ENCODE assay signal across 16 cellular contexts in the genomic region with DNA sequence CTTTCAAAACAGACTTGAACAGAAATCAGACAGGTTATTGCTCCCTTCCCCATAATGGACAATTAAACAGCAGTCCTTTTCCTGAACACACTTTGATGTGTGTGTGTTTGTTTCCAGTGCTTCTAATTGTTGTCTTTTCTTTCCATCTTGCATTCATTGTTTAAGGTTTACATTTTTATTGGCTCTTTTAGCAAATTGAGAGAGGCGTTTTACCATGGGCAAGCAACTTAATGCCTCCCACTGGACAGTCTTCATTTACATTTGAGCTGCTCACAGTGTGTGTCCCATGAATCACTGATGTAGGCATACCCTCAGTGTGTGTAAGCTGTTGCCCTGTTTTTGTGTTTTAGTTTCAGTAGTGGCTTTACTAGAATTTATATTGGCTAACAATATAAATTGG. TPM values are rescaled to one million over a fixed set of nuclear protein-coding genes. Genes with fewer than 3 reads are reported as not detected.
DNase-seq lines count a peak whose midpoint lies in the region; TF ChIP-seq lines count a peak whose summit lies in the region.
"Had no signal": no experiment of that assay in that cellular context is flagged by ENCODE, and none has a peak within 500 bp of the region (broad histone marks: within the 10 kb centered on the region; RNA-seq: fewer than 3 reads in every experiment).

No MANE protein-coding gene starts in this region.

- H3K36me3 Mint-ChIP-seq in Calu3 (ENCODE audit: insufficient read depth, unreplicated experiment): peaks cover 29% of the 10 kb centered on the region

- H4K20me1 ChIP-seq in BLaER1 treated with 17β-estradiol and CSF1 and Interleukin-3, amounts not matched to agents 10 nM and 100 nM: no peaks in the 10 kb centered on the region

- H3K27me3 Mint-ChIP-seq in Calu3 (ENCODE audit: unreplicated experiment): no peaks in the 10 kb centered on the region

- no peak overlapping the region for H3K4me3 Mint-ChIP-seq in Calu3 (ENCODE audit: low read depth, unreplicated experiment)

- peak overlapping the region in 1 of 10 experiments; percentile 22; a peak in 2 of 20 replicates for H3K4me3 ChIP-seq in BLaER1 treated with 17β-estradiol and CSF1 and Interleukin-3, amounts not matched to agents 10 nM and 100 nM
- peak overlapping the region; percentile 4 for H3K4me3 ChIP-seq in HUES48 (ENCODE audit: low read depth, low read length)
- H3K4me3 ChIP-seq: A549, SJSA1 had no signal

- no peak for TF ChIP-seq CTCF in Calu3 (IDR thresholded peaks at IDR 0.05; ENCODE audit: unreplicated experiment)

- intact Hi-C loops in Calu3 (cut with micrococcal nuclease; ENCODE audit: unreplicated experiment): no loop called here

- no peaks in the 10 kb centered on the region for H3K9me3 ChIP-seq in BLaER1 treated with 17β-estradiol and CSF1 and Interleukin-3, amounts not matched to agents 10 nM and 100 nM (replicated peaks in 1 of 11)
- no peaks in the 10 kb centered on the region for H3K9me3 ChIP-seq in HUES48 (ENCODE audit: control insufficient read depth, insufficient read depth, low read length)
- H3K9me3 ChIP-seq: A549, SJSA1 had no signal

- H3K4me1 Mint-ChIP-seq in Calu3 (ENCODE audit: low read depth, unreplicated experiment): no peaks in the 10 kb centered on the region

- no peaks in the 10 kb centered on the region for H3K9me3 Mint-ChIP-seq in Calu3 (ENCODE audit: low read depth, unreplicated experiment)

- no peak overlapping the region for H3K27ac Mint-ChIP-seq in Calu3 (ENCODE audit: unreplicated experiment)

- CTCF ChIA-PET in Calu3 (lab: Charles Lee): no interaction called here

- peaks cover 47 to 95% (median 88%) of the 10 kb centered on the region in 11 experiments; a peak in 21 of 22 replicates for H3K36me3 ChIP-seq in BLaER1 treated with 17β-estradiol and CSF1 and Interleukin-3, amounts not matched to agents 10 nM and 100 nM
- peaks cover 65% of the 10 kb centered on the region for H3K36me3 ChIP-seq in HUES48 (ENCODE audit: control insufficient read depth, insufficient read depth, low read length)

- peaks cover 10 to 91% (median 43%) of the 10 kb centered on the region in 10 experiments; a peak in 19 of 20 replicates for H3K4me1 ChIP-seq in BLaER1 treated with 17β-estradiol and CSF1 and Interleukin-3, amounts not matched to agents 10 nM and 100 nM
- peaks cover 40% of the 10 kb centered on the region for H3K4me1 ChIP-seq in HUES48 (ENCODE audit: control insufficient read depth, insufficient read depth, low read length)
- H3K4me1 ChIP-seq: A549, SJSA1 had no signal

- peak overlapping the region; percentile 75 to 94 (median 91) for H3K27ac ChIP-seq in BLaER1 treated with 17β-estradiol and CSF1 and Interleukin-3, amounts not matched to agents 10 nM and 100 nM
- peak overlapping the region; percentile 88 for H3K27ac ChIP-seq in HUES48 (ENCODE audit: low read depth, low read length)
- H3K27ac ChIP-seq: A549, C4-2B, SJSA1 had no signal

- H3K27me3 ChIP-seq in BLaER1 treated with 17β-estradiol and CSF1 and Interleukin-3, amounts not matched to agents 10 nM and 100 nM: no peaks in the 10 kb centered on the region
- no peaks in the 10 kb centered on the region for H3K27me3 ChIP-seq in HUES48 (ENCODE audit: control insufficient read depth, insufficient read depth, low read length)
- H3K27me3 ChIP-seq: SJSA1 had no signal

- peak overlapping the region in 10 of 11 experiments; percentile 19 to 84 (median 76); a peak in 19 of 22 replicates for H3K4me2 ChIP-seq in BLaER1 treated with 17β-estradiol and CSF1 and Interleukin-3, amounts not matched to agents 10 nM and 100 nM
- H3K4me2 ChIP-seq: A549 had no signal

- no TSS peak for BruUV-seq in Calu3 (replicated peaks; lab: Mats Ljungman, UMichigan)

- H3K9ac ChIP-seq in BLaER1 treated with 17β-estradiol and CSF1 and Interleukin-3, amounts not matched to agents 10 nM and 100 nM: peak overlapping the region; percentile 13 to 76 (median 71); a peak in 21 of 22 replicates
- peak overlapping the region; percentile 5; the same call in 1 of the 2 replicates for H3K9ac ChIP-seq in HUES48 (ENCODE audit: low read depth, low read length)

- DNase-seq in brain pericyte (ENCODE audit: low read depth, low spot score) (peak; percentile 20), iPS-NIHi11 (ENCODE audit: low spot score) (peak; percentile 24), middle frontal gyrus (ENCODE audit: extremely low spot score, low spot score) (no peak), Calu3 (no peak), Kasumi-1 (lab: John Stamatoyannopoulos, UW) (no peak), NCI-H1105 treated with DMSO at 0.1 percent for 48 hours (lab: John Stamatoyannopoulos, UW) (no peak)
- DNase-seq: NCI-H1417 treated with DMSO at 0.1 percent for 48 hours, NCI-H1930, NCI-H2171, NCI-H446 treated with DMSO at 0.1 percent for 48 hours, NCI-H748 treated with DMSO at 0.1 percent for 48 hours had no signal

RNA-seq across cellular contexts. Expression of a gene that starts 25.0 kb away (rescaled TPM):
- 48.7 and 50.8 TPM in 2 replicates for total RNA-seq in Calu3 (2022)

RNA-seq across cellular contexts. Expression of a gene that starts 45.6 kb away (rescaled TPM):
- 0.20 TPM in 1 of 2 replicates, not detected in the other for total RNA-seq in Calu3 (2022)

Comparison
In these comparisons a context has a peak if more than half of its experiments do, and no peak if none do; other contexts are left out.
1. DNase-seq: peak in brain pericyte (single experiment) and iPS-NIHi11 (single experiment); none in middle frontal gyrus (single experiment), Calu3 (single experiment), Kasumi-1 (0 of 2) and NCI-H1105 treated with DMSO at 0.1 percent for 48 hours (single experiment).